11 cellular contexts compared by ENCODE assay signal in the genomic region with DNA sequence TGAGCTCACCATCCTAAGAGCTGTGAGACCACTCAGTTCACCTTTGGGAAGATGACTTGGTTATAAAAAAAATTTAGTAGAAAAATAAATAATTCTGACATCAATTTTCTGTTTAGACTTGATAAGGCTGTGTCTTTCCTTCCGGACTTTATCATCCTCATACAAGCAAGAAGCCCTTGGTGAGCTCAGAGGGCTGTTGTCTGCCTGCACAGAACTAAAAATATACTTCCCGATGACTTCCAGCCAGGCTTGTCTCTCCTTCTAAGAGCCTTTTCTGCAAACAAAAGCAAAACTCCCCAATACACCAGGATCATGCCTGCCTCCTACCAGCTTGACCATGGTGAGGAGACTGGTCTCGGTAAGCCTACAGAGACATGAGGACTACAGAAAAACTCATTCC. TPM values are rescaled to one million over a fixed set of nuclear protein-coding genes. Genes with fewer than 3 reads are reported as not detected.
"Had no signal": no experiment of that assay in that cellular context is flagged by ENCODE, and none has a peak within 500 bp of the region (broad histone marks: within the 10 kb centered on the region; RNA-seq: fewer than 3 reads in every experiment).

No MANE protein-coding gene starts in this region.

- FAIRE-seq: HTR-8/SVneo had no signal

- H3K4me1 ChIP-seq: HAP-1 had no signal

- H3K4me3 ChIP-seq: GM23248, HAP-1 had no signal

- H3K9ac ChIP-seq: GM23248 had no signal

- H3K9me3 ChIP-seq: HAP-1 had no signal

- H3K27ac ChIP-seq: GM23248 had no signal

- DNase-seq: GM23248, GOT3, H7, HFFc6, KG1 had no signal

- H2AFZ ChIP-seq: GM23248 had no signal

- ATAC-seq: HCT116 had no signal

- H3K36me3 ChIP-seq: HAP-1 had no signal

RNA-seq across cellular contexts. Expression of a gene that starts 58.3 kb away (rescaled TPM):
- total RNA-seq: GM23248, H4, H7, HFFc6, HT-29 had no signal
- polyA plus RNA-seq: GM23248, IgD-negative memory B cell had no signal
